ENCODE assay signal across 1 cellular context in the genomic region with DNA sequence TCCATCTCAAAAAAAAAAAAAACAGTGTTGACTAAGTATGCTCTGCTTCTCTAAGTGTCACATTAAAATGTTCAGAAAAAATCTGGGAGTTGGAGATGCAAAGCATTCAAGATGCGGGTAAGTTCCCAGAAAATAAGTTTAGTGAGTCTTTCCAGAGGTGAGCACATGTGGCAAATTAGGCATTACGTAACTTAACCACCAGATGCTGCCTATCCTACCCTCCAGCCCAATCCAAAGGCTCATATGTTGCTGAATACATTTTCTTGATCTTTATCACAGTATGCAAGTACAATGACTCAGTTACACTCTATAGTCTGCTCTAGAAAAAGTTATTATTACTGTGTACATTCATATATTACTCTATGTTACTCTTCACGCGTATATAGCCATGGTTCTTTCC.
A peak's percentile ranks its signal among the peaks of the same experiment; 100 is the strongest.
TF ChIP-seq lines count a peak whose summit lies in the region.

No MANE protein-coding gene starts in this region.

TF ChIP-seq in IMR-90, 13 proteins besides CTCF, POLR2A, EP300 and RAD21:
- TF ChIP-seq ELK1 (IDR thresholded peaks at IDR 0.05; ENCODE audit: borderline replicate concordance, low read depth, low read length) (no peak), NFE2L2 (IDR thresholded peaks at IDR 0.05; ENCODE audit: low read depth, low read length) (no peak), CEBPB (IDR thresholded peaks at IDR 0.05; ENCODE audit: low read depth, low read length) (peak; percentile 69)
